In genomic region chr13:24124789-24125476, GRCh38 we compare ENCODE assay signal across 12 cellular contexts. TPM values are rescaled to one million over a fixed set of nuclear protein-coding genes. Genes with fewer than 3 reads are reported as not detected.
DNase-seq lines count a peak whose midpoint lies in the region; ATAC-seq and TF ChIP-seq lines count a peak whose summit lies in the region.
"Had no signal": no experiment of that assay in that cellular context is flagged by ENCODE, and none has a peak within 500 bp of the region (broad histone marks: within the 10 kb centered on the region; RNA-seq: fewer than 3 reads in every experiment).

No MANE protein-coding gene starts in this region.

- no peak overlapping the region for H3K27ac Mint-ChIP-seq in stimulated activated naive CD8-positive, alpha-beta T cell treated with anti-CD3 and anti-CD28 coated beads, Interleukin-15, amount 100 ng/mL, for 72 hours
- H3K27ac Mint-ChIP-seq: activated CD4-positive, alpha-beta T cell treated with anti-CD3 and anti-CD28 coated beads for 36 hours had no signal

- H3K36me3 ChIP-seq in aorta (ENCODE audit: control insufficient read depth in 1 of 2, insufficient read depth in 2 of 2, low read length in 1 of 2) (no peaks in the 10 kb centered on the region), psoas muscle (ENCODE audit: insufficient read depth in 1 of 2, low read depth in 1 of 2) (no peaks in the 10 kb centered on the region)

- DNase-seq in stimulated activated naive CD8-positive, alpha-beta T cell treated with anti-CD3 and anti-CD28 coated beads, Interleukin-15, amount 100 ng/mL, for 72 hours = no peak
- DNase-seq in stimulated activated naive CD8-positive, alpha-beta T cell treated with anti-CD3 and anti-CD28 coated beads, Interleukin-15, Interleukin-2, amounts not matched to agents 100 U/mL and 50 U/mL, for 24 hours = no peak
- DNase-seq in NAMALWA (ENCODE audit: low spot score) (peak; percentile 42), aorta (no peak), Kasumi-1 (lab: John Stamatoyannopoulos, UW) (no peak), psoas muscle (no peak)
- no peak for DNase-seq in stimulated activated CD8-positive, alpha-beta memory T cell treated with anti-CD3 and anti-CD28 coated beads, Interleukin-4, amount 100 ng/mL, for 48 hours
- DNase-seq: activated CD4-positive, alpha-beta T cell treated with anti-CD3 and anti-CD28 coated beads for 36 hours; GM23248; NCI-H526 treated with DMSO at 0.1 percent for 48 hours had no signal

- H3K9me3 Mint-ChIP-seq in stimulated activated naive CD8-positive, alpha-beta T cell treated with anti-CD3 and anti-CD28 coated beads, Interleukin-15, amount 100 ng/mL, for 72 hours = no peaks in the 10 kb centered on the region
- H3K9me3 Mint-ChIP-seq: central memory CD8-positive, alpha-beta T cell had no signal

- H3K4me3 ChIP-seq in aorta (ENCODE audit: low read length in 2 of 2) (no peak overlapping the region), psoas muscle (no peak overlapping the region)
- H3K4me3 ChIP-seq: GM23248 had no signal

- intact Hi-C loops in aorta (cut with DNase I) = no loop called here
- intact Hi-C loops in psoas muscle (cut with DNase I) = no loop called here

- peaks cover 23% of the 10 kb centered on the region for H3K27me3 Mint-ChIP-seq in stimulated activated naive CD8-positive, alpha-beta T cell treated with anti-CD3 and anti-CD28 coated beads, Interleukin-15, amount 100 ng/mL, for 72 hours

- no peak for TF ChIP-seq CTCF in psoas muscle (IDR thresholded peaks at IDR 0.05)

- no peak overlapping the region for H3K4me3 Mint-ChIP-seq in stimulated activated naive CD8-positive, alpha-beta T cell treated with anti-CD3 and anti-CD28 coated beads, Interleukin-15, amount 100 ng/mL, for 72 hours
- H3K4me3 Mint-ChIP-seq: activated CD4-positive, alpha-beta T cell treated with anti-CD3 and anti-CD28 coated beads for 36 hours; central memory CD8-positive, alpha-beta T cell had no signal

- WGBS in aorta, 2 donors = 80 to 85% methylated on average over 9 of the region's 9 CpGs
- 66 to 78% (median 74%) methylated on average over 9 of the region's 9 CpGs for WGBS in psoas muscle, 3 donors

- peak; percentile 49 for ATAC-seq in stimulated activated naive CD8-positive, alpha-beta T cell treated with anti-CD3 and anti-CD28 coated beads, Interleukin-15, amount 100 ng/mL, for 72 hours
- no peak for ATAC-seq in stimulated activated naive CD8-positive, alpha-beta T cell treated with anti-CD3 and anti-CD28 coated beads, Interleukin-15, Interleukin-2, amounts not matched to agents 100 U/mL and 50 U/mL, for 24 hours
- ATAC-seq in HG02852 (IDR thresholded peaks at IDR 0.05; ENCODE audit: unreplicated experiment) (peak; percentile 92), aorta (ENCODE audit: low FRiP score) (peak; percentile 9), psoas muscle (no peak)
- ATAC-seq: activated CD4-positive, alpha-beta T cell treated with anti-CD3 and anti-CD28 coated beads for 36 hours had no signal

- peaks cover 47% of the 10 kb centered on the region for H3K4me1 Mint-ChIP-seq in stimulated activated naive CD8-positive, alpha-beta T cell treated with anti-CD3 and anti-CD28 coated beads, Interleukin-15, amount 100 ng/mL, for 72 hours

- no peaks in the 10 kb centered on the region for H3K27me3 ChIP-seq in aorta (ENCODE audit: control insufficient read depth in 1 of 2, insufficient read depth in 2 of 2, low read length in 1 of 2)
- peaks cover 0 to 8% (median 2%) of the 10 kb centered on the region in 3 donors for H3K27me3 ChIP-seq in psoas muscle (ENCODE audit: insufficient read depth in 3 of 3, low read length in 2 of 3)

- H3K27ac ChIP-seq in aorta (ENCODE audit: low read depth in 1 of 2, low read length in 2 of 2) (no peak overlapping the region), psoas muscle (no peak overlapping the region)
- H3K27ac ChIP-seq: GM23248 had no signal

- no peaks in the 10 kb centered on the region for H3K4me1 ChIP-seq in aorta (ENCODE audit: control insufficient read depth in 1 of 2, insufficient read depth in 2 of 2, low read length in 2 of 2)
- H3K4me1 ChIP-seq in psoas muscle = no peaks in the 10 kb centered on the region

- no peaks in the 10 kb centered on the region for H3K9me3 ChIP-seq in aorta (ENCODE audit: control insufficient read depth, low read length)
- H3K9me3 ChIP-seq in psoas muscle = no peaks in the 10 kb centered on the region

RNA-seq across cellular contexts. Expression of gene SPATA13, which starts 35.6 kb away (rescaled TPM):
- total RNA-seq in aorta (10 to 100 TPM; 10.9 to 18.2 TPM), psoas muscle (1 to 10 TPM; 2.2 to 5.8 (median 4.1) TPM)
- polyA plus RNA-seq in aorta (1 to 10 TPM; 6.1 to 7.1 TPM), psoas muscle (1 to 10 TPM in 2 of 3 donors, under 1 TPM in 1; 0.87 to 2.5 (median 1.7) TPM)

Comparison
In these comparisons a context has a peak if more than half of its experiments do, and no peak if none do; other contexts are left out.
1. ATAC-seq: peak in stimulated activated naive CD8-positive, alpha-beta T cell treated with anti-CD3 and anti-CD28 coated beads, Interleukin-15, amount 100 ng/mL, for 72 hours (single experiment), HG02852 (single experiment) and aorta (single experiment); none in stimulated activated naive CD8-positive, alpha-beta T cell treated with anti-CD3 and anti-CD28 coated beads, Interleukin-15, Interleukin-2, amounts not matched to agents 100 U/mL and 50 U/mL, for 24 hours (single experiment) and psoas muscle (0 of 4).